Comparison of ENCODE assay signal across 28 cellular contexts in the genomic region with DNA sequence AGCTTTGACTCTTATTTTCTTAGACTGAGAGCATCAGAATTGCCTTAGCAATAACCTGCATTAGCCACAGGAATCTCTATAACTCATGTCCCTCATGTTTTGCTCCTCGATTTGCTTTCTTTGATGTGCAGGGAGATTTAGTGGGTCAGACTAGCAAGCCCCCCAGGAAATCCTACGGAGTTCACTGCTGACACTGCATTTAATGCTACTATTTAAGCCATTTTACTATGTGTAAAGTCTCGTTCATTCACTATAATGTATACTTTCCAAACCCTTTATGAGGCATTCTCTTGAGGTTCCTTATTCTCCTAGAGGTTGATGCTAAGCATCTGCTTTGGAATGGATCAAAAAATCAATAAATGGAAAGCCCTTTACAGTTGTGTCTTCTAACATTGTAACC.
"Had no signal": no experiment of that assay in that cellular context is flagged by ENCODE, and none has a peak within 500 bp of the region (broad histone marks: within the 10 kb centered on the region; RNA-seq: fewer than 3 reads in every experiment).

No MANE protein-coding gene starts in this region.

- H3K27ac Mint-ChIP-seq: stimulated activated effector memory CD8-positive, alpha-beta T cell treated with anti-CD3 and anti-CD28 coated beads, Interleukin-12 subunit alpha, Interleukin-12 subunit beta, amount 100 ng/mL, for 72 hours; stimulated activated memory B cell treated with anti-CD40 and anti-IgM and Interleukin-4, amounts not matched to agents 10 μg/mL and 1 μg/mL and 100 μg/mL, for 72 hours; stimulated activated naive B cell treated with anti-CD40 and anti-IgM and Interleukin-4, amounts not matched to agents 10 μg/mL and 1 μg/mL and 100 μg/mL, for 72 hours; stimulated activated naive CD8-positive, alpha-beta T cell treated with anti-CD3 and anti-CD28 coated beads, Interleukin-15, amount 100 ng/mL, for 72 hours; stimulated activated naive CD8-positive, alpha-beta T cell treated with anti-CD3 and anti-CD28 coated beads, Interleukin-15, Interleukin-2, amounts not matched to agents 100 ng/mL and 50 ng/mL, for 24 hours; type B pancreatic cell had no signal

- H3K9me3 Mint-ChIP-seq: stimulated activated effector memory CD8-positive, alpha-beta T cell treated with anti-CD3 and anti-CD28 coated beads, Interleukin-12 subunit alpha, Interleukin-12 subunit beta, amount 100 ng/mL, for 72 hours; stimulated activated memory B cell treated with anti-CD40 and anti-IgM and Interleukin-4, amounts not matched to agents 10 μg/mL and 1 μg/mL and 100 μg/mL, for 72 hours; stimulated activated naive B cell treated with anti-CD40 and anti-IgM and Interleukin-4, amounts not matched to agents 10 μg/mL and 1 μg/mL and 100 μg/mL, for 72 hours; stimulated activated naive CD8-positive, alpha-beta T cell treated with anti-CD3 and anti-CD28 coated beads, Interleukin-15, Interleukin-2, amounts not matched to agents 100 ng/mL and 50 ng/mL, for 24 hours; type B pancreatic cell had no signal

- H3K36me3 Mint-ChIP-seq: stimulated activated effector memory CD8-positive, alpha-beta T cell treated with anti-CD3 and anti-CD28 coated beads, Interleukin-12 subunit alpha, Interleukin-12 subunit beta, amount 100 ng/mL, for 72 hours; stimulated activated memory B cell treated with anti-CD40 and anti-IgM and Interleukin-4, amounts not matched to agents 10 μg/mL and 1 μg/mL and 100 μg/mL, for 72 hours; stimulated activated naive B cell treated with anti-CD40 and anti-IgM and Interleukin-4, amounts not matched to agents 10 μg/mL and 1 μg/mL and 100 μg/mL, for 72 hours; type B pancreatic cell had no signal

- H3K27me3 Mint-ChIP-seq: stimulated activated memory B cell treated with anti-CD40 and anti-IgM and Interleukin-4, amounts not matched to agents 10 μg/mL and 1 μg/mL and 100 μg/mL, for 72 hours had no signal

- H3K9me3 ChIP-seq: stomach, suprapubic skin, testis, thoracic aorta, thyroid gland, tibial artery, tibial nerve, transverse colon, upper lobe of left lung, upper lobe of right lung, uterus, vagina had no signal

- H3K27ac ChIP-seq: stomach, suprapubic skin, testis, thoracic aorta, thyroid gland, tibial artery, tibial nerve, transverse colon, upper lobe of left lung, upper lobe of right lung, uterus, vagina had no signal

- DNase-seq: stimulated activated CD4-positive, alpha-beta T cell treated with anti-CD3 and anti-CD28 coated beads, Interleukin-2, amount 100 ng/mL, for 48 hours; stimulated activated CD4-positive, alpha-beta T cell treated with anti-CD3 and anti-CD28 coated beads, Interleukin-4, amount 100 ng/mL, for 1 hour; stimulated activated CD4-positive, alpha-beta T cell treated with anti-CD3 and anti-CD28 coated beads, Interleukin-4, amount 100 ng/mL, for 24 hours; stimulated activated CD4-positive, alpha-beta T cell treated with anti-CD3 and anti-CD28 coated beads, Interleukin-4, amount 100 ng/mL, for 4 hours; stimulated activated CD8-positive, alpha-beta memory T cell treated with anti-CD3 and anti-CD28 coated beads, Interleukin-4, amount 100 ng/mL, for 48 hours; stimulated activated naive B cell treated with anti-CD40 and anti-IgM and Interleukin-4, amounts not matched to agents 10 μg/mL and 1 μg/mL and 100 μg/mL, for 72 hours; stimulated activated naive CD4-positive, alpha-beta T cell; stimulated activated naive CD4-positive, alpha-beta T cell treated with Interleukin-2 at 50 U/mL for 16 hours; stimulated activated naive CD8-positive, alpha-beta T cell treated with anti-CD3 and anti-CD28 coated beads, Interleukin-15, amount 100 ng/mL, for 72 hours; stimulated activated naive CD8-positive, alpha-beta T cell treated with anti-CD3 and anti-CD28 coated beads, Interleukin-15, Interleukin-2, amounts not matched to agents 100 U/mL and 50 U/mL, for 24 hours; stomach; substantia nigra; testis; thyroid gland; tibial artery; transverse colon; trophoblast cell; upper lobe of left lung; upper lobe of right lung; uterus had no signal

- H3K4me3 ChIP-seq: stomach, suprapubic skin, testis, thoracic aorta, thyroid gland, tibial artery, tibial nerve, transverse colon, upper lobe of left lung, upper lobe of right lung, uterus, vagina had no signal

- H3K4me1 ChIP-seq: stomach, suprapubic skin, testis, thyroid gland, tibial artery, tibial nerve, transverse colon, upper lobe of left lung, upper lobe of right lung, uterus, vagina had no signal

- ATAC-seq: stimulated activated naive B cell treated with anti-CD40 and anti-IgM and Interleukin-4, amounts not matched to agents 10 μg/mL and 1 μg/mL and 100 μg/mL, for 72 hours; stimulated activated naive CD8-positive, alpha-beta T cell treated with anti-CD3 and anti-CD28 coated beads, Interleukin-15, amount 100 ng/mL, for 72 hours; stimulated activated naive CD8-positive, alpha-beta T cell treated with anti-CD3 and anti-CD28 coated beads, Interleukin-15, Interleukin-2, amounts not matched to agents 100 U/mL and 50 U/mL, for 24 hours; upper lobe of right lung had no signal

- H3K4me3 Mint-ChIP-seq: stimulated activated effector memory CD8-positive, alpha-beta T cell treated with anti-CD3 and anti-CD28 coated beads, Interleukin-12 subunit alpha, Interleukin-12 subunit beta, amount 100 ng/mL, for 72 hours; stimulated activated memory B cell treated with anti-CD40 and anti-IgM and Interleukin-4, amounts not matched to agents 10 μg/mL and 1 μg/mL and 100 μg/mL, for 72 hours; stimulated activated naive B cell treated with anti-CD40 and anti-IgM and Interleukin-4, amounts not matched to agents 10 μg/mL and 1 μg/mL and 100 μg/mL, for 72 hours; stimulated activated naive CD8-positive, alpha-beta T cell treated with anti-CD3 and anti-CD28 coated beads, Interleukin-15, amount 100 ng/mL, for 72 hours; stimulated activated naive CD8-positive, alpha-beta T cell treated with anti-CD3 and anti-CD28 coated beads, Interleukin-15, Interleukin-2, amounts not matched to agents 100 ng/mL and 50 ng/mL, for 24 hours; type B pancreatic cell had no signal

- H3K4me1 Mint-ChIP-seq: stimulated activated effector memory CD8-positive, alpha-beta T cell treated with anti-CD3 and anti-CD28 coated beads, Interleukin-12 subunit alpha, Interleukin-12 subunit beta, amount 100 ng/mL, for 72 hours; stimulated activated memory B cell treated with anti-CD40 and anti-IgM and Interleukin-4, amounts not matched to agents 10 μg/mL and 1 μg/mL and 100 μg/mL, for 72 hours; stimulated activated naive CD8-positive, alpha-beta T cell treated with anti-CD3 and anti-CD28 coated beads, Interleukin-15, amount 100 ng/mL, for 72 hours had no signal

- H3K27me3 ChIP-seq: stomach, suprapubic skin, testis, thyroid gland, tibial artery, tibial nerve, transverse colon, upper lobe of left lung, upper lobe of right lung, uterus, vagina had no signal

- H3K36me3 ChIP-seq: stomach, suprapubic skin, thoracic aorta, thyroid gland, tibial artery, tibial nerve, transverse colon, upper lobe of left lung, upper lobe of right lung, uterus, vagina had no signal
